In genomic region chr1:6464514-6464836, GRCh38 we compare ENCODE assay signal across 9 cellular contexts. TPM values are rescaled to one million over a fixed set of nuclear protein-coding genes. Genes with fewer than 3 reads are reported as not detected.
DNase-seq lines count a peak whose midpoint lies in the region; ATAC-seq and TF ChIP-seq lines count a peak whose summit lies in the region.
"Had no signal": no experiment of that assay in that cellular context is flagged by ENCODE, and none has a peak within 500 bp of the region (broad histone marks: within the 10 kb centered on the region; RNA-seq: fewer than 3 reads in every experiment).

No MANE protein-coding gene starts in this region.

- H3K27me3 ChIP-seq in neuronal stem cell (ENCODE audit: control insufficient read depth in 3 of 3, insufficient read depth in 3 of 3, low read depth in 1 of 3, low read length in 3 of 3) = peaks cover 0 to 11% (median 0%) of the 10 kb centered on the region in 3 experiments
- H3K27me3 ChIP-seq: upper lobe of right lung had no signal

- H3K36me3 ChIP-seq in mucosa of descending colon (ENCODE audit: low read depth) = no peaks in the 10 kb centered on the region
- H3K36me3 ChIP-seq in neuronal stem cell (replicated peaks in 1 of 2; ENCODE audit: control insufficient read depth in 2 of 2, insufficient read depth in 2 of 2, low read length in 2 of 2) = peaks cover 18 to 53% of the 10 kb centered on the region in 2 donors
- H3K36me3 ChIP-seq: upper lobe of right lung had no signal

- no peak overlapping the region for H3K18ac ChIP-seq in neuronal stem cell (ENCODE audit: low read length)

- peaks cover 50% of the 10 kb centered on the region for H3K4me1 Mint-ChIP-seq in activated naive CD4-positive, alpha-beta T cell treated with anti-CD3 and anti-CD28 coated beads, Interleukin-2, amount 50 U/mL, for 24 hours

- no peak overlapping the region for H2AFZ ChIP-seq in neuronal stem cell (ENCODE audit: low read length)

- no peak overlapping the region for H3K27ac ChIP-seq in neuronal stem cell (replicated peaks; ENCODE audit: low read length)
- H3K27ac ChIP-seq: upper lobe of right lung had no signal

- peaks cover 10% of the 10 kb centered on the region for H3K36me3 Mint-ChIP-seq in activated naive CD4-positive, alpha-beta T cell treated with anti-CD3 and anti-CD28 coated beads, Interleukin-2, amount 50 U/mL, for 24 hours

- peaks cover 3% of the 10 kb centered on the region for H3K79me1 ChIP-seq in neuronal stem cell (ENCODE audit: low read depth, low read length)

- no peak overlapping the region for H3K4me2 ChIP-seq in neuronal stem cell (ENCODE audit: insufficient read depth, low read length, poor library complexity, severe bottlenecking)

- H3K9ac ChIP-seq in neuronal stem cell (ENCODE audit: low read depth, low read length, poor library complexity) = no peak overlapping the region

- no peak overlapping the region for H2BK15ac ChIP-seq in neuronal stem cell (ENCODE audit: low read length)

- DNase-seq in Caki2 (ENCODE audit: low read depth) = peak; percentile 41
- peak; percentile 46 for DNase-seq in NCI-H526 treated with DMSO at 0.1 percent for 48 hours (lab: John Stamatoyannopoulos, UW)
- peak; percentile 76 to 83 (median 78) for DNase-seq in mucosa of descending colon
- DNase-seq in neuronal stem cell (ENCODE audit: low spot score) = no peak
- no peak for DNase-seq in EL
- DNase-seq: upper lobe of right lung had no signal

- no peak overlapping the region for H3K4ac ChIP-seq in neuronal stem cell (ENCODE audit: low read length)

- no CpG with 5 or more reads among the region's 7 CpGs for WGBS in neuronal stem cell (ENCODE audit: extremely low coverage in 2 of 2, insufficient read length in 2 of 2, insufficient replicate concordance in 1 of 2), 2 donors

- ATAC-seq in mucosa of descending colon (peak; percentile 62), GM18511 (IDR thresholded peaks at IDR 0.05; ENCODE audit: unreplicated experiment) (no peak), GM18517 (IDR thresholded peaks at IDR 0.05; ENCODE audit: unreplicated experiment) (no peak)
- ATAC-seq: upper lobe of right lung had no signal

- H2AK5ac ChIP-seq in neuronal stem cell (ENCODE audit: low read depth, low read length) = no peak overlapping the region

- H3K9me3 Mint-ChIP-seq in activated naive CD4-positive, alpha-beta T cell treated with anti-CD3 and anti-CD28 coated beads, Interleukin-2, amount 50 U/mL, for 24 hours = no peaks in the 10 kb centered on the region

- H3K23ac ChIP-seq in neuronal stem cell (ENCODE audit: low read depth, low read length, poor library complexity) = no peak overlapping the region

- intact Hi-C loops in mucosa of descending colon (cut with DNase I, micrococcal nuclease) = no loop called here

- peak overlapping the region; percentile 90 for H3K27ac Mint-ChIP-seq in activated naive CD4-positive, alpha-beta T cell treated with anti-CD3 and anti-CD28 coated beads, Interleukin-2, amount 50 U/mL, for 24 hours

- no peak overlapping the region for H4K8ac ChIP-seq in neuronal stem cell (ENCODE audit: low read depth, low read length)

- H3K27me3 Mint-ChIP-seq in activated naive CD4-positive, alpha-beta T cell treated with anti-CD3 and anti-CD28 coated beads, Interleukin-2, amount 50 U/mL, for 24 hours = no peaks in the 10 kb centered on the region

- no peak overlapping the region for H3K14ac ChIP-seq in neuronal stem cell (ENCODE audit: low read length)

- H3K4me3 Mint-ChIP-seq in activated naive CD4-positive, alpha-beta T cell treated with anti-CD3 and anti-CD28 coated beads, Interleukin-2, amount 50 U/mL, for 24 hours = peak overlapping the region; percentile 97

- no peak overlapping the region for H2BK12ac ChIP-seq in neuronal stem cell (ENCODE audit: low read length)

- H2BK5ac ChIP-seq in neuronal stem cell (ENCODE audit: low read length) = no peak overlapping the region

- H2BK120ac ChIP-seq in neuronal stem cell (ENCODE audit: low read depth, low read length) = no peak overlapping the region

- H3K4me1 ChIP-seq in mucosa of descending colon (ENCODE audit: low read depth) (no peaks in the 10 kb centered on the region), neuronal stem cell (ENCODE audit: control insufficient read depth in 2 of 2, insufficient read depth in 1 of 2, low read depth in 1 of 2, low read length in 2 of 2) (peaks cover 0 to 3% of the 10 kb centered on the region in 2 donors)

- H3K4me3 ChIP-seq in mucosa of descending colon (no peak overlapping the region), neuronal stem cell (ENCODE audit: low read length in 2 of 2) (no peak overlapping the region)
- H3K4me3 ChIP-seq: upper lobe of right lung had no signal

- no peak overlapping the region for H4K91ac ChIP-seq in neuronal stem cell (ENCODE audit: low read depth, low read length, poor library complexity)

- no peak for TF ChIP-seq CTCF in mucosa of descending colon (IDR thresholded peaks at IDR 0.05)

- no peaks in the 10 kb centered on the region for H3K9me3 ChIP-seq in mucosa of descending colon
- H3K9me3 ChIP-seq in neuronal stem cell (replicated peaks in 1 of 2; ENCODE audit: control insufficient read depth in 2 of 2, insufficient read depth in 1 of 2, low read depth in 1 of 2, low read length in 2 of 2) = peaks cover 0 to 3% of the 10 kb centered on the region in 2 donors
- H3K9me3 ChIP-seq: upper lobe of right lung had no signal

- in situ Hi-C loops in Caki2 (cut with HindIII; ENCODE audit: low pct_unique_long_range_greater_than_20kb, low sequenced_read_pairs) = no loop called here

RNA-seq across cellular contexts. Expression of gene TNFRSF25, which starts 1.5 kb away (rescaled TPM):
- total RNA-seq in Caki2 (2014; rRNA removed; shearing (Covaris generic); ENCODE audit: low replicate concordance) = 1.8 and 4.3 TPM in 2 replicates
- 10 to 100 TPM; 18.3 to 45.1 (median 35.3) TPM for total RNA-seq in mucosa of descending colon
- polyA plus RNA-seq in neuronal stem cell (2013, experiment 1 of 2) = 14.5 TPM
- polyA plus RNA-seq in neuronal stem cell (2013, experiment 2 of 2) = 14.1 TPM

RNA-seq across cellular contexts. Expression of gene PLEKHG5, which starts 27.0 kb away (rescaled TPM):
- total RNA-seq in Caki2 (2014; rRNA removed; shearing (Covaris generic); ENCODE audit: low replicate concordance) = 3.3 and 4.9 TPM in 2 replicates
- 10 to 100 TPM; 20.1 to 32.9 (median 20.2) TPM for total RNA-seq in mucosa of descending colon
- 18.8 TPM for polyA plus RNA-seq in neuronal stem cell (2013, experiment 1 of 2)
- polyA plus RNA-seq in neuronal stem cell (2013, experiment 2 of 2) = 18.8 TPM

RNA-seq across cellular contexts. Expression of gene ESPN, which starts 39.9 kb away (rescaled TPM):
- total RNA-seq in Caki2 (2014; rRNA removed; shearing (Covaris generic); ENCODE audit: low replicate concordance) = 4.8 and 6.9 TPM in 2 replicates
- total RNA-seq in mucosa of descending colon = 100 to 1,000 TPM in 2 of 3 donors, 10 to 100 TPM in 1; 65.7 to 137 (median 124) TPM
- polyA plus RNA-seq in neuronal stem cell (2013, experiment 1 of 2) = 3.5 TPM
- 3.6 TPM for polyA plus RNA-seq in neuronal stem cell (2013, experiment 2 of 2)

RNA-seq across cellular contexts. Expression of gene HES2, which starts 44.8 kb away (rescaled TPM):
- 1.5 and 1.8 TPM in 2 replicates for total RNA-seq in Caki2 (2014; rRNA removed; shearing (Covaris generic); ENCODE audit: low replicate concordance)
- total RNA-seq in mucosa of descending colon = 10 to 100 TPM in 2 of 3 donors, 1 to 10 TPM in 1; 8.6 to 23.0 (median 22.4) TPM
- polyA plus RNA-seq in neuronal stem cell (2013, experiment 1 of 2) = 0.26 TPM
- 0.22 TPM for polyA plus RNA-seq in neuronal stem cell (2013, experiment 2 of 2)

Comparison
In these comparisons a context has a peak if more than half of its experiments do, and no peak if none do; other contexts are left out.
1. DNase-seq: peak in Caki2 (single experiment), NCI-H526 treated with DMSO at 0.1 percent for 48 hours (single experiment) and mucosa of descending colon (3 of 3); none in neuronal stem cell (single experiment) and EL (single experiment).